8 cellular contexts compared by ENCODE assay signal in the genomic region with DNA sequence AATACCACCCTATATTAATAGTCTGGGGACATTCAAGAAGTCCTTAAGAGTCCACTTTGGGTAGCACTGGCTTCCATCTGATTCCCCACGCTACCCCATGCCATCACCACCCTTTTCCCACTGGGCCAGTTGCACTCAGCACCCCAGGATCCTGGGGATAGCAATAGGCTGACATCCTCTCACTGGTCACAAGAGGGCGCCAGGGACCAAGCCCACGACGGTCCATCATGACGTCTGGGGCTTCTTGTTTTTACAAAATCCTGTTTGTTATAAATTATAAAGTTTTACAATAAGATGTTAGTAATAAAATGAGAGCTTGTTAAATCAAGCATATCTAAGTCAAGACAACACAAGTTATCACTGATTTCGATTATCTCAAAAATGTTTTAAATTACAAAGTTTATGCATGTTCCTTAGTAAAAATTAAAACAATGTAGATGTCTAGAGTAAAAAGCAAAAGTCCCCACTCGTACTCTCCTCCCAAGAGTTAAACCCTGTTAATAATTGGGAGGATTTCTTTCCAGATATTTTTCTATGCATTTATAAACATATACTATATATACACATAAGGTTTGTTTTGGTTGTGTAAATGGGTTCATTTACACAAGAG. TPM values are rescaled to one million over a fixed set of nuclear protein-coding genes. Genes with fewer than 3 reads are reported as not detected.
DNase-seq lines count a peak whose midpoint lies in the region; ATAC-seq and TF ChIP-seq lines count a peak whose summit lies in the region.

No MANE protein-coding gene starts in this region.

- peak; percentile 94 for TF ChIP-seq CTCF in AG09309 (IDR thresholded peaks at IDR 0.05; ENCODE audit: control insufficient read depth, insufficient read depth, low read depth, low read length, missing control alignments)
- peak; percentile 96 for TF ChIP-seq CTCF in epithelial cell of esophagus (IDR thresholded peaks at IDR 0.05; ENCODE audit: insufficient read depth, low read depth, low read length, missing control alignments)
- peak; percentile 64 to 83 for TF ChIP-seq CTCF in tibial artery (IDR thresholded peaks at IDR 0.05)

- H3K27me3 ChIP-seq in tibial artery = no peaks in the 10 kb centered on the region

- peaks cover 38 to 60% (median 46%) of the 10 kb centered on the region in 3 donors for H3K36me3 ChIP-seq in tibial artery

- no peaks in the 10 kb centered on the region for H3K4me1 Mint-ChIP-seq in natural killer cell treated with Interleukin-12 subunit alpha and Interleukin-12 subunit beta and Interleukin-15 and Interleukin-18, amount 100 ng/mL, for 72 hours (ENCODE audit: low read depth in 2 of 2)

- intact Hi-C loops in tibial artery (cut with DNase I; ENCODE audit: low total_unique reads) = no loop called here

- H3K4me3 ChIP-seq in AG09309 (ENCODE audit: control insufficient read depth, low read depth, low read length) = no peak overlapping the region
- H3K4me3 ChIP-seq in epithelial cell of esophagus (ENCODE audit: low read length) = no peak overlapping the region
- H3K4me3 ChIP-seq in tibial artery = no peak overlapping the region

- no peaks in the 10 kb centered on the region for H3K4me1 ChIP-seq in tibial artery

- H3K27ac Mint-ChIP-seq in natural killer cell treated with Interleukin-12 subunit alpha and Interleukin-12 subunit beta and Interleukin-15 and Interleukin-18, amount 100 ng/mL, for 72 hours = no peak overlapping the region

- no peaks in the 10 kb centered on the region for H3K9me3 ChIP-seq in tibial artery

- no peak overlapping the region for H3K4me3 Mint-ChIP-seq in natural killer cell treated with Interleukin-12 subunit alpha and Interleukin-12 subunit beta and Interleukin-15 and Interleukin-18, amount 100 ng/mL, for 72 hours

- peaks cover 17 to 23% of the 10 kb centered on the region in 2 donors for H3K27me3 Mint-ChIP-seq in natural killer cell treated with Interleukin-12 subunit alpha and Interleukin-12 subunit beta and Interleukin-15 and Interleukin-18, amount 100 ng/mL, for 72 hours

- H3K36me3 Mint-ChIP-seq in natural killer cell treated with Interleukin-12 subunit alpha and Interleukin-12 subunit beta and Interleukin-15 and Interleukin-18, amount 100 ng/mL, for 72 hours = no peaks in the 10 kb centered on the region

- H3K9me3 Mint-ChIP-seq in natural killer cell treated with Interleukin-12 subunit alpha and Interleukin-12 subunit beta and Interleukin-15 and Interleukin-18, amount 100 ng/mL, for 72 hours = no peaks in the 10 kb centered on the region

- ATAC-seq in GM18867 (IDR thresholded peaks at IDR 0.05; ENCODE audit: unreplicated experiment) (peak; percentile 83), HG03354 (IDR thresholded peaks at IDR 0.05; ENCODE audit: poor library complexity, severe bottlenecking, unreplicated experiment) (peak; percentile 89)
- peak; percentile 83 to 86 for ATAC-seq in natural killer cell treated with Interleukin-12 subunit alpha and Interleukin-12 subunit beta and Interleukin-15 and Interleukin-18, amount 100 ng/mL, for 72 hours

- DNase-seq in AG09309 (ENCODE audit: low read depth) = no peak
- DNase-seq in NOMO-1 (lab: John Stamatoyannopoulos, UW; ENCODE audit: unreplicated experiment in 2 of 2) = peak; percentile 29 to 37
- DNase-seq in activated CD8-positive, alpha-beta memory T cell treated with anti-CD3 and anti-CD28 coated beads for 1 hour (ENCODE audit: extremely low read depth in 1 of 2, low read depth in 1 of 2) = peak; percentile 12 to 31
- peak; percentile 71 for DNase-seq in epithelial cell of esophagus (ENCODE audit: low read depth)
- no peak for DNase-seq in natural killer cell treated with Interleukin-12 subunit alpha and Interleukin-12 subunit beta and Interleukin-15 and Interleukin-18, amount 100 ng/mL, for 72 hours (ENCODE audit: low spot score)
- DNase-seq in tibial artery = peak; percentile 43 to 68

- no peak overlapping the region for H3K27ac ChIP-seq in tibial artery

RNA-seq across cellular contexts. Expression of gene GPNMB, which starts 15.4 kb away (rescaled TPM):
- not detected for total RNA-seq in natural killer cell treated with Interleukin-12 subunit alpha and Interleukin-12 subunit beta and Interleukin-15 and Interleukin-18, amount 100 ng/mL, for 72 hours

RNA-seq across cellular contexts. Expression of gene MALSU1, which starts 37.2 kb away (rescaled TPM):
- total RNA-seq in natural killer cell treated with Interleukin-12 subunit alpha and Interleukin-12 subunit beta and Interleukin-15 and Interleukin-18, amount 100 ng/mL, for 72 hours = 10 to 100 TPM; 43.0 to 60.4 TPM

Comparison
In these comparisons a context has a peak if more than half of its experiments do, and no peak if none do; other contexts are left out.
1. DNase-seq: peak in NOMO-1 (2 of 2), activated CD8-positive, alpha-beta memory T cell treated with anti-CD3 and anti-CD28 coated beads for 1 hour (2 of 2), epithelial cell of esophagus (single experiment) and tibial artery (2 of 2); none in AG09309 (single experiment) and natural killer cell treated with Interleukin-12 subunit alpha and Interleukin-12 subunit beta and Interleukin-15 and Interleukin-18, amount 100 ng/mL, for 72 hours (single experiment).
2. Peak in every context shown above with its lines, with median percentiles within 50 percentile points of each other: CTCF ChIP-seq and ATAC-seq.